15 cellular contexts compared by ENCODE assay signal in the genomic region with DNA sequence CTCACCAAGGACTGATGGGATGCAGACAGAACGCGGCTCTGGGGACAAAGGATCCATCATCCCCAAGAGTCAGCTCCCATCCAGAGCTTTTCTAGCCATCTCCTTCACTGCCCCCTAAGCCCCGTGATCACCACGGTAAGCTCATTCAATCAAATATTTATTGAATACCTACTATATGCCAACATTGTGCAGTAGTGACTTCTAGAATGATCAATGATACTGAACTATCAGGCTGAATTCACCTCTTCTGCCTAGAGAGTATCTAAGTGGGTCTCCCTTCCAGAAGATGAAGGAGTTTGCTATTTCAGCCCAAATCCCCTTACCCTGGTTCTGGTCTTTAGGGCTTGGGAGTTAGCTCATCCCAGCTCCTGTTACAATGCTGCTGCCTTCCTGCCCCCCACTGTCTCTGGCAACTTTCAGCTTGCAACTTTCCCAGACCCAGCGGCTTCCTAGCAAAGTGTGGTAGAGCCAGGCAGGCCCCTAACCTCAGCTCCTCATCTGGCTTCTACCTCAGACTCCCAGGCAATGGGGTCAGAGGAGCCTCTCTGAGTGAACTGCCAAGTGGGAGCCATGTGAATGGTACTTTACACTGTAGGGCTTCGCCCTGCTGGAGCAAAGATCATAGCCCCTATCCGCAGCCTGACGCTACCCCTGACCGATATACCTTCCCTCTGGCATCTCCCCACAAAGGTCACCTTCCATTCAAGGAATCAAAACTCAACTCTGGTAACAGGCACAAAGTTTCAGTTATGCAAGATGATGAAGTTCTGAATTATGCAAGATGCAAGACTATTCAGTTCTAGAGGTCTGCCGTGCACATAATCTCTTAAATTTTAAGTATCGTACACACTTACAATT. TPM values are rescaled to one million over a fixed set of nuclear protein-coding genes. Genes with fewer than 3 reads are reported as not detected.
DNase-seq lines count a peak whose midpoint lies in the region; ATAC-seq, FAIRE-seq and TF ChIP-seq lines count a peak whose summit lies in the region.
"Had no signal": no experiment of that assay in that cellular context is flagged by ENCODE, and none has a peak within 500 bp of the region (broad histone marks: within the 10 kb centered on the region; RNA-seq: fewer than 3 reads in every experiment).

No MANE protein-coding gene starts in this region.

- H3K9me3 ChIP-seq in PC-3 (ENCODE audit: low read length) (no peaks in the 10 kb centered on the region), H1 (ENCODE audit: insufficient read depth in 2 of 2, low read depth in 1 of 2, low read length in 1 of 2) (no peaks in the 10 kb centered on the region), upper lobe of right lung (no peaks in the 10 kb centered on the region)
- H3K9me3 ChIP-seq: breast epithelium, prostate gland, stomach had no signal

- no peak for TF ChIP-seq POLR2A in H1 (IDR thresholded peaks at IDR 0.05; ENCODE audit: control extremely low read depth in 1 of 2, low read depth in 2 of 2, low read length in 2 of 2)

- no peak for TF ChIP-seq RAD21 in H1 (IDR thresholded peaks at IDR 0.05 in 1 of 2, conservative IDR thresholded peaks at IDR 0.05 in 1 of 2; ENCODE audit: low read depth in 2 of 2, low read length in 2 of 2)

- no peak overlapping the region for H3K9ac ChIP-seq in PC-3 (ENCODE audit: low read length)
- no peak overlapping the region for H3K9ac ChIP-seq in H1 (replicated peaks in 1 of 4; ENCODE audit: extremely low read depth in 1 of 4, low read depth in 3 of 4, low read length in 3 of 4)

- no peaks in the 10 kb centered on the region for H3F3A ChIP-seq in PC-3 (ENCODE audit: low read length, unreplicated experiment)

- H3K9me3 Mint-ChIP-seq in activated naive CD8-positive, alpha-beta T cell treated with anti-CD3 and anti-CD28 coated beads, Interleukin-2, amount 10 ng/mL, durations not matched to agents 7 days and 5 days = no peaks in the 10 kb centered on the region
- no peaks in the 10 kb centered on the region for H3K9me3 Mint-ChIP-seq in activated naive CD8-positive, alpha-beta T cell treated with anti-CD3 and anti-CD28 coated beads, Interleukin-2, amount 50 U/mL, for 24 hours
- H3K9me3 Mint-ChIP-seq: activated T-helper 17 cell treated with anti-CD3 and anti-CD28 coated beads, Interleukin-2, amount 50 U/mL, for 72 hours; dendritic cell treated with granulocyte-macrophage colony-stimulating factor and Interleukin-4, amounts not matched to agents 40 ng/mL and 50 ng/mL, for 4 days had no signal

- TF ChIP-seq CTCF in PC-3 (conservative IDR thresholded peaks at IDR 0.05; ENCODE audit: low read depth, low read length) = peak; percentile 9; the same call in 1 of the 2 replicates
- no peak for TF ChIP-seq CTCF in H1 (IDR thresholded peaks at IDR 0.05; ENCODE audit: control extremely low read depth in 1 of 3, insufficient read depth in 1 of 3, low read depth in 1 of 3, low read length in 3 of 3)
- TF ChIP-seq CTCF in upper lobe of right lung (IDR thresholded peaks at IDR 0.05) = peak; percentile 8

- no peak overlapping the region for H3K23ac ChIP-seq in H1 (ENCODE audit: insufficient read length)

- no peak for TF ChIP-seq EP300 in H1 (IDR thresholded peaks at IDR 0.05; ENCODE audit: borderline replicate concordance in 1 of 2, low read depth in 2 of 2, low read length in 2 of 2)

- H3K36me3 ChIP-seq in PC-3 (ENCODE audit: low read depth, low read length) = peaks cover 9% of the 10 kb centered on the region; the same call in 1 of the 2 replicates
- peaks cover 5 to 24% (median 12%) of the 10 kb centered on the region in 4 experiments; a peak in 5 of 8 replicates for H3K36me3 ChIP-seq in H1 (ENCODE audit: control insufficient read depth in 2 of 4, insufficient read depth in 4 of 4, low read length in 3 of 4)
- peaks cover 52% of the 10 kb centered on the region for H3K36me3 ChIP-seq in upper lobe of right lung
- H3K36me3 ChIP-seq: breast epithelium, prostate gland had no signal

- H3K4me1 Mint-ChIP-seq in activated naive CD8-positive, alpha-beta T cell treated with anti-CD3 and anti-CD28 coated beads, Interleukin-2, amount 10 ng/mL, durations not matched to agents 7 days and 5 days = peaks cover 2% of the 10 kb centered on the region
- no peaks in the 10 kb centered on the region for H3K4me1 Mint-ChIP-seq in activated naive CD8-positive, alpha-beta T cell treated with anti-CD3 and anti-CD28 coated beads, Interleukin-2, amount 50 U/mL, for 24 hours
- H3K4me1 Mint-ChIP-seq: activated T-helper 17 cell treated with anti-CD3 and anti-CD28 coated beads, Interleukin-2, amount 50 U/mL, for 72 hours had no signal

- H2BK5ac ChIP-seq in H1 (ENCODE audit: low read depth, low read length) = no peak overlapping the region

- no peak overlapping the region for H3K4ac ChIP-seq in H1 (replicated peaks; ENCODE audit: insufficient read length, low read depth, low read length)

- no peak overlapping the region for H3K4me3 ChIP-seq in PC-3 (ENCODE audit: low read length)
- H3K4me3 ChIP-seq in H1 (ENCODE audit: extremely low read depth in 1 of 4, insufficient read depth in 2 of 4, low read depth in 3 of 4, low read length in 4 of 4) = no peak overlapping the region
- no peak overlapping the region for H3K4me3 ChIP-seq in upper lobe of right lung
- H3K4me3 ChIP-seq: breast epithelium, prostate gland, stomach had no signal

- H3K4me1 ChIP-seq in PC-3 (ENCODE audit: insufficient read depth, low read length) (no peaks in the 10 kb centered on the region), H1 (replicated peaks in 1 of 4; ENCODE audit: control insufficient read depth in 3 of 4, insufficient read depth in 4 of 4, low read length in 3 of 4) (peaks cover 0 to 17% (median 9%) of the 10 kb centered on the region in 4 experiments; a peak in 5 of 7 replicates), upper lobe of right lung (no peaks in the 10 kb centered on the region)
- H3K4me1 ChIP-seq: breast epithelium had no signal

- H2BK120ac ChIP-seq in H1 (replicated peaks; ENCODE audit: low read depth, low read length) = no peak overlapping the region

- no peaks in the 10 kb centered on the region for H3K27me3 Mint-ChIP-seq in activated naive CD8-positive, alpha-beta T cell treated with anti-CD3 and anti-CD28 coated beads, Interleukin-2, amount 10 ng/mL, durations not matched to agents 7 days and 5 days
- no peaks in the 10 kb centered on the region for H3K27me3 Mint-ChIP-seq in activated naive CD8-positive, alpha-beta T cell treated with anti-CD3 and anti-CD28 coated beads, Interleukin-2, amount 50 U/mL, for 24 hours
- H3K27me3 Mint-ChIP-seq: activated T-helper 17 cell treated with anti-CD3 and anti-CD28 coated beads, Interleukin-2, amount 50 U/mL, for 72 hours; dendritic cell treated with granulocyte-macrophage colony-stimulating factor and Interleukin-4, amounts not matched to agents 40 ng/mL and 50 ng/mL, for 4 days had no signal

- H4K8ac ChIP-seq in H1 (ENCODE audit: extremely low read depth, insufficient read depth, low read length) = peak overlapping the region; percentile 4; the same call in 1 of the 2 replicates

- H3K4me2 ChIP-seq in PC-3 (ENCODE audit: low read length) (no peak overlapping the region), H1 (ENCODE audit: insufficient read depth in 1 of 2, low read depth in 2 of 2, low read length in 2 of 2) (no peak overlapping the region)

- H3K14ac ChIP-seq in H1 (ENCODE audit: insufficient read length) = no peak overlapping the region

- peak overlapping the region; percentile 16 for H3K27ac Mint-ChIP-seq in activated naive CD8-positive, alpha-beta T cell treated with anti-CD3 and anti-CD28 coated beads, Interleukin-2, amount 10 ng/mL, durations not matched to agents 7 days and 5 days
- no peak overlapping the region for H3K27ac Mint-ChIP-seq in activated naive CD8-positive, alpha-beta T cell treated with anti-CD3 and anti-CD28 coated beads, Interleukin-2, amount 50 U/mL, for 24 hours
- H3K27ac Mint-ChIP-seq: activated T-helper 17 cell treated with anti-CD3 and anti-CD28 coated beads, Interleukin-2, amount 50 U/mL, for 72 hours; dendritic cell treated with granulocyte-macrophage colony-stimulating factor and Interleukin-4, amounts not matched to agents 40 ng/mL and 50 ng/mL, for 4 days had no signal

- DNase-seq in activated naive CD8-positive, alpha-beta T cell treated with anti-CD3 and anti-CD28 coated beads, Interleukin-2, amount 10 ng/mL, durations not matched to agents 7 days and 5 days = no peak
- no peak for DNase-seq in activated naive CD8-positive, alpha-beta T cell treated with anti-CD3 and anti-CD28 coated beads, Interleukin-2, amount 50 U/mL, for 24 hours
- no peak for DNase-seq in PC-3
- DNase-seq in H1 (ENCODE audit: low read depth in 1 of 2, low spot score in 2 of 2) = no peak
- DNase-seq in upper lobe of right lung = no peak
- no peak for DNase-seq in NCI-H2196 (lab: John Stamatoyannopoulos, UW; ENCODE audit: unreplicated experiment)
- DNase-seq in UCSD-AML1 (lab: John Stamatoyannopoulos, UW; ENCODE audit: unreplicated experiment) = no peak
- DNase-seq: NCI-H2081 treated with DMSO at 0.1 percent for 48 hours had no signal

- H3K4me3 Mint-ChIP-seq in activated naive CD8-positive, alpha-beta T cell treated with anti-CD3 and anti-CD28 coated beads, Interleukin-2, amount 10 ng/mL, durations not matched to agents 7 days and 5 days = no peak overlapping the region
- H3K4me3 Mint-ChIP-seq in activated naive CD8-positive, alpha-beta T cell treated with anti-CD3 and anti-CD28 coated beads, Interleukin-2, amount 50 U/mL, for 24 hours = no peak overlapping the region
- H3K4me3 Mint-ChIP-seq: activated T-helper 17 cell treated with anti-CD3 and anti-CD28 coated beads, Interleukin-2, amount 50 U/mL, for 72 hours; dendritic cell treated with granulocyte-macrophage colony-stimulating factor and Interleukin-4, amounts not matched to agents 40 ng/mL and 50 ng/mL, for 4 days had no signal

- H4K91ac ChIP-seq in H1 (replicated peaks; ENCODE audit: insufficient read length, low read length) = no peak overlapping the region

- no peak overlapping the region for H2BK12ac ChIP-seq in H1 (ENCODE audit: low read depth, low read length)

- no peak overlapping the region for H2AFZ ChIP-seq in PC-3 (ENCODE audit: low read length)
- no peak overlapping the region for H2AFZ ChIP-seq in H1 (ENCODE audit: low read length)

- 68% methylated on average over 11 of the region's 11 CpGs; no CpG with 5 or more reads in 1 of the 2 experiments for WGBS in H1 (ENCODE audit: extremely low coverage in 1 of 2, insufficient coverage in 1 of 2, insufficient read length in 1 of 2, insufficient replicate concordance in 2 of 2, low coverage in 1 of 2, low lambda C conversion rate in 2 of 2, missing lambda C conversion rate in 1 of 2), 2 experiments

- no peak overlapping the region for H3K18ac ChIP-seq in H1 (ENCODE audit: extremely low read depth, low read length)

- H4K5ac ChIP-seq in H1 (ENCODE audit: insufficient read length, low read depth, low read length) = no peak overlapping the region

- H4K20me1 ChIP-seq in PC-3 (ENCODE audit: low read length) (no peaks in the 10 kb centered on the region), H1 (replicated peaks in 1 of 2; ENCODE audit: control insufficient read depth in 1 of 2, insufficient read depth in 2 of 2, low read length in 2 of 2) (peaks cover 2 to 4% of the 10 kb centered on the region in 2 experiments)

- no peak overlapping the region for H2BK15ac ChIP-seq in H1 (ENCODE audit: low read length)

- H3K36me3 Mint-ChIP-seq in activated naive CD8-positive, alpha-beta T cell treated with anti-CD3 and anti-CD28 coated beads, Interleukin-2, amount 10 ng/mL, durations not matched to agents 7 days and 5 days = peaks cover 2% of the 10 kb centered on the region
- peaks cover 5% of the 10 kb centered on the region for H3K36me3 Mint-ChIP-seq in activated naive CD8-positive, alpha-beta T cell treated with anti-CD3 and anti-CD28 coated beads, Interleukin-2, amount 50 U/mL, for 24 hours (ENCODE audit: low read depth)

- intact Hi-C loops in PC-3 (cut with micrococcal nuclease) = loop anchor here (1.0 to 2.0 kb wide), 3 partner anchors 45 to 275 kb away; no protein-coding TSS in a partner anchor
- intact Hi-C loops in upper lobe of right lung (cut with DNase I) = no loop called here

- ATAC-seq in activated naive CD8-positive, alpha-beta T cell treated with anti-CD3 and anti-CD28 coated beads, Interleukin-2, amount 10 ng/mL, durations not matched to agents 7 days and 5 days (ENCODE audit: low read depth) = peak; percentile 6
- ATAC-seq in activated naive CD8-positive, alpha-beta T cell treated with anti-CD3 and anti-CD28 coated beads, Interleukin-2, amount 50 U/mL, for 24 hours = no peak
- ATAC-seq in PC-3 (no peak), upper lobe of right lung (no peak), HG03378 (IDR thresholded peaks at IDR 0.05; ENCODE audit: unreplicated experiment) (no peak)

- H3K27ac ChIP-seq in PC-3 (ENCODE audit: low read length) (no peak overlapping the region), H1 (ENCODE audit: low read depth, low read length) (no peak overlapping the region), upper lobe of right lung (no peak overlapping the region)
- H3K27ac ChIP-seq: breast epithelium, prostate gland had no signal

- no peak overlapping the region for H3K56ac ChIP-seq in H1 (replicated peaks; ENCODE audit: insufficient read length, low read depth, low read length)

- H3K79me2 ChIP-seq in PC-3 (ENCODE audit: low read length) = no peaks in the 10 kb centered on the region
- H3K79me2 ChIP-seq in H1 (ENCODE audit: control insufficient read depth in 1 of 2, insufficient read depth in 2 of 2, low read length in 2 of 2) = no peaks in the 10 kb centered on the region

- BruUV-seq in PC-3 (replicated peaks; lab: Mats Ljungman, UMichigan) = no TSS peak

- no peaks in the 10 kb centered on the region for H3K27me3 ChIP-seq in PC-3 (ENCODE audit: low read length)
- H3K27me3 ChIP-seq in H1 (replicated peaks in 1 of 4; ENCODE audit: control insufficient read depth in 3 of 4, extremely low read depth in 1 of 4, insufficient read depth in 3 of 4, low read length in 3 of 4) = no peaks in the 10 kb centered on the region
- no peaks in the 10 kb centered on the region for H3K27me3 ChIP-seq in upper lobe of right lung
- H3K27me3 ChIP-seq: breast epithelium, stomach had no signal

- H2AK5ac ChIP-seq in H1 (ENCODE audit: low read depth, low read length) = no peak overlapping the region

- H3K79me1 ChIP-seq in H1 (ENCODE audit: low read depth, low read length) = no peaks in the 10 kb centered on the region

- H3K9me2 ChIP-seq in PC-3 (replicated peaks; ENCODE audit: low read length) = no peaks in the 10 kb centered on the region

- POLR2A ChIA-PET in activated naive CD8-positive, alpha-beta T cell treated with anti-CD3 and anti-CD28 coated beads, Interleukin-2, amount 10 ng/mL, durations not matched to agents 7 days and 5 days (lab: Charles Lee) = interaction anchor here (0.8 to 2.1 kb wide), 4 partner anchors 19 to 81 kb away, joined by 3 to 14 read pairs (median 5); no protein-coding TSS in a partner anchor
- POLR2A ChIA-PET in PC-3 (lab: Charles Lee; ENCODE audit: unreplicated experiment) = no interaction called here
- POLR2A ChIA-PET in H1 (lab: Charles Lee; ENCODE audit: partially characterized antibody) = interaction anchor here (0.9 to 23.6 kb wide), 9 partner anchors 10 to 627 kb away, joined by 3 to 633 read pairs (median 4); a partner anchor contains a TSS

- no peaks in the 10 kb centered on the region for H3K23me2 ChIP-seq in H1 (ENCODE audit: low read depth, low read length)

- no peak overlapping the region for H2BK20ac ChIP-seq in H1 (ENCODE audit: low read length)

- CTCF ChIA-PET in PC-3 (lab: Charles Lee) = interaction anchor here (1.1 to 1.4 kb wide), 2 partner anchors 21 to 275 kb away, joined by 5 to 7 read pairs; no protein-coding TSS in a partner anchor
- CTCF ChIA-PET in H1 (lab: Charles Lee; ENCODE audit: partially characterized antibody) = interaction anchor here (0.7 to 8.6 kb wide), 64 partner anchors 10 to 647 kb away, joined by 3 to 197 read pairs (median 4); a partner anchor contains a TSS

- FAIRE-seq in H1 (lab: Jason Lieb, UNC) = no peak
- FAIRE-seq: kidney had no signal

RNA-seq across cellular contexts. Expression of a gene that starts 20.9 kb away (rescaled TPM):
- 1 to 10 TPM; 4.2 to 4.7 TPM for total RNA-seq in activated naive CD8-positive, alpha-beta T cell treated with anti-CD3 and anti-CD28 coated beads, Interleukin-2, amount 10 ng/mL, durations not matched to agents 7 days and 5 days
- total RNA-seq in PC-3 (2014; rRNA removed) = 9.3 and 12.0 TPM in 2 replicates
- 6.7 and 9.5 TPM in 2 replicates for total RNA-seq in H1 (2021; fragmentation: NEBNext Ultra II Directional; extraction: Animal tissue kit (Norgen Biotek cat#: 25700))
- polyA plus RNA-seq in H1 (2011; rRNA removed) = 27.9 and 38.9 TPM in 2 replicates
- 16.2 TPM for polyA plus RNA-seq in H1 (2011; cell fraction: cytosol; rRNA removed)
- polyA plus RNA-seq in H1 (2011; cell fraction: nucleus; rRNA removed) = 13.8 TPM
- 7.9 to 14.5 TPM (median 11.6 TPM) in 4 replicates for polyA plus RNA-seq in H1 (2012, experiment 1 of 2)
- polyA plus RNA-seq in H1 (2012, experiment 2 of 2) = 10.1 TPM
- 9.7 TPM for polyA plus RNA-seq in H1 (2013, experiment 1 of 2)
- 10.5 TPM for polyA plus RNA-seq in H1 (2013, experiment 2 of 2)
- 10.7 and 11.6 TPM in 2 replicates for polyA minus RNA-seq in H1 (2011; rRNA and poly(A)+ RNA removed)
- polyA minus RNA-seq in H1 (2011; cell fraction: cytosol; rRNA and poly(A)+ RNA removed) = 8.9 TPM
- polyA minus RNA-seq in H1 (2011; cell fraction: nucleus; rRNA and poly(A)+ RNA removed) = 5.7 TPM
- 13.9 TPM for total RNA-seq in upper lobe of right lung

RNA-seq across cellular contexts. Expression of a gene that starts 21.2 kb away (rescaled TPM):
- 100 to 1,000 TPM in 1 of 2 experiments, 10 to 100 TPM in 1; 95.7 to 105 TPM for total RNA-seq in activated naive CD8-positive, alpha-beta T cell treated with anti-CD3 and anti-CD28 coated beads, Interleukin-2, amount 10 ng/mL, durations not matched to agents 7 days and 5 days
- total RNA-seq in PC-3 (2014; rRNA removed) (0.15 TPM in 1 of 2 replicates, not detected in the other), upper lobe of right lung (5.9 TPM)
- total RNA-seq in H1 (2021; fragmentation: NEBNext Ultra II Directional; extraction: Animal tissue kit (Norgen Biotek cat#: 25700)) = 0.63 and 0.82 TPM in 2 replicates
- polyA plus RNA-seq in H1 (2011; rRNA removed) = 0.85 and 3.3 TPM in 2 replicates
- polyA plus RNA-seq in H1 (2011; cell fraction: cytosol; rRNA removed) = 1.7 TPM
- 10.3 TPM for polyA plus RNA-seq in H1 (2011; cell fraction: nucleus; rRNA removed)
- 1.6 to 1.7 TPM (median 1.7 TPM) in 4 replicates for polyA plus RNA-seq in H1 (2012, experiment 1 of 2)
- polyA plus RNA-seq in H1 (2012, experiment 2 of 2) = 0.87 TPM
- 0.65 TPM for polyA plus RNA-seq in H1 (2013, experiment 1 of 2)
- 0.81 TPM for polyA plus RNA-seq in H1 (2013, experiment 2 of 2)
- polyA minus RNA-seq in H1 (2011; rRNA and poly(A)+ RNA removed) = 0.41 and 1.2 TPM in 2 replicates
- polyA minus RNA-seq in H1 (2011; cell fraction: cytosol; rRNA and poly(A)+ RNA removed) = 2.7 TPM
- 1.7 TPM for polyA minus RNA-seq in H1 (2011; cell fraction: nucleus; rRNA and poly(A)+ RNA removed)

Comparison
In these comparisons a context has a peak if more than half of its experiments do, and no peak if none do; other contexts are left out.
1. CTCF ChIP-seq: peak in PC-3 (single experiment) and upper lobe of right lung (single experiment); none in H1 (0 of 3).
2. RNA of a gene that starts 21.2 kb away (total RNA-seq): 95.7 to 105 TPM in activated naive CD8-positive, alpha-beta T cell treated with anti-CD3 and anti-CD28 coated beads, Interleukin-2, amount 10 ng/mL, durations not matched to agents 7 days and 5 days; 5.9 TPM in upper lobe of right lung (single experiment), 0.63 to 0.82 TPM in H1 and 0.15 TPM in PC-3; every median in the first group is over 10 times any median in the second.